In the genomic region with DNA sequence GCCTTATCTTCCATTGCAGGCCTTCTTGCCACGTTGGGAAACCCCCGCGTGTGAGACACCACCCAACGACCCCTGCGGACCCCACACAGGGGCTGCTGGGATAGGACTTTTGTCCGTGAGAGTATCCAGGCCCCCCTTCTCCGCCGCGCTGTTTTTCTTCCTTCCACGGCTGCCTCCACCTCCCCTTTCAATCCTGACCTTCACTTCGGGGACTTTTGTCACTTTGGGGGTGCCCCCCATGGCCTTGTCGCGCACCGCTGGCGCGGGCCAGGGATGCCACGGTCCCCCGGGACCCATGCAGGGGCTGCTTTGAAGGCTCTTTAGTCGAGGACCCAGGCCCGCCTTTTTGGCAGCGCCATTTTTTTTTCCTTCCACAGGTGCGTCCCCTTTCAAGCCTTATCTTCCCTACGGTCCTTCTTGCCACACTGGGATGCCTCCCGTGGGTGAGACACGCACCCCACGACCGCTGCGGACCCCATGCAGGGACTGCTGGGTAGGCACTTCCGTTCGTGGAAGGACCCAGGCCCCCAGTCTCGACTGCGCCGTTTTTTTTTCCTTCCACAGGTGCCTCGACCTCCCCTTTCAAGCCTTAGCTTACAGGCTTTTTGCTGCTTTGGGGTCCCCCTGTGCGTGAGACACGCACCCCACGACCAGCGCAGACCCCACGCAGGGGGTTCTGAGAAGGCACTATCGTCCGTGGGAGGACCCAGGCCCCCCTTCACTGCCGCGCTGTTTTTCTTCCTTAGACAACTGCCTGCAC, we compare ENCODE assay signal across 25 cellular contexts.
DNase-seq lines count a peak whose midpoint lies in the region; ATAC-seq, FAIRE-seq and TF ChIP-seq lines count a peak whose summit lies in the region.
"Had no signal": no experiment of that assay in that cellular context is flagged by ENCODE, and none has a peak within 500 bp of the region (broad histone marks: within the 10 kb centered on the region; RNA-seq: fewer than 3 reads in every experiment).

No MANE protein-coding gene starts in this region.

- TF ChIP-seq POLR2A in right lobe of liver (IDR thresholded peaks at IDR 0.05) (no peak), HepG2 (IDR thresholded peaks at IDR 0.05; ENCODE audit: insufficient read depth in 1 of 2, low read depth in 2 of 2, low read length in 2 of 2) (no peak)

- H3K36me3 ChIP-seq in right lobe of liver (no peaks in the 10 kb centered on the region), HepG2 (replicated peaks in 1 of 2; ENCODE audit: control insufficient read depth in 1 of 2, insufficient read depth in 2 of 2, low read length in 2 of 2) (no peaks in the 10 kb centered on the region)
- H3K36me3 ChIP-seq: MG63, SJSA1, vagina had no signal

- no peak for TF ChIP-seq RAD21 in HepG2 (CRISPR knock-in tag; IDR thresholded peaks at IDR 0.05)

- H3K4me1 Mint-ChIP-seq in activated B cell treated with CpG ODN at 0.5 μM for 24 hours (no peaks in the 10 kb centered on the region), osteocyte (ENCODE audit: unreplicated experiment) (no peaks in the 10 kb centered on the region)
- H3K4me1 Mint-ChIP-seq: activated CD4-positive, alpha-beta T cell treated with anti-CD3 and anti-CD28 coated beads for 36 hours; naive B cell had no signal

- no peak for TF ChIP-seq EP300 in HepG2 (IDR thresholded peaks at IDR 0.05; ENCODE audit: low read depth in 2 of 2, low read length in 2 of 2)
- TF ChIP-seq EP300 in HepG2 (CRISPR knock-in tag; IDR thresholded peaks at IDR 0.05; ENCODE audit: borderline replicate concordance), result no peak

- peaks cover 11% of the 10 kb centered on the region for H3K9me3 Mint-ChIP-seq in activated B cell treated with CpG ODN at 0.5 μM for 24 hours
- peaks cover 44% of the 10 kb centered on the region for H3K9me3 Mint-ChIP-seq in osteocyte (ENCODE audit: unreplicated experiment)

- WGBS in right lobe of liver (ENCODE audit: insufficient coverage, low coverage, low lambda C conversion rate, missing lambda C conversion rate), result 53% methylated on average over 28 of the region's 43 CpGs
- 25% methylated on average over 43 of the region's 43 CpGs for WGBS in HepG2 (ENCODE audit: low lambda C conversion rate)

- no peak overlapping the region for H3K9ac ChIP-seq in HepG2 (ENCODE audit: insufficient read depth, low read depth, low read length)

- intact Hi-C loops in right lobe of liver (cut with DNase I), result no loop called here
- intact Hi-C loops in HepG2 (cut with micrococcal nuclease; ENCODE audit: unreplicated experiment), result no loop called here
- intact Hi-C loops in activated B cell treated with CpG ODN at 0.5 μM for 24 hours (cut with micrococcal nuclease), result no loop called here

- DNase-seq in right lobe of liver (peak in 2 of 3 donors; percentile 7 to 32), HepG2 (ENCODE audit: low spot score) (no peak), activated B cell treated with CpG ODN at 0.5 μM for 24 hours (peak; percentile 12), osteocyte (ENCODE audit: extremely low spot score, unreplicated experiment) (peak; percentile 83), NCI-H1048 (lab: John Stamatoyannopoulos, UW) (no peak)
- DNase-seq in stimulated activated CD4-positive, alpha-beta T cell treated with anti-CD3 and anti-CD28 coated beads, Interleukin-4, amount 100 ng/mL, for 4 hours, result no peak
- DNase-seq: activated CD4-positive, alpha-beta T cell treated with anti-CD3 and anti-CD28 coated beads for 36 hours; activated gamma-delta T cell; DMS 273 treated with DMSO at 0.1 percent for 48 hours; mesendoderm; MG63; naive B cell; NCI-H1436 treated with DMSO at 0.1 percent for 48 hours; NCI-H2227 treated with DMSO at 0.1 percent for 48 hours; OCI-M1; substantia nigra had no signal

- H3K9me3 ChIP-seq in right lobe of liver, result no peaks in the 10 kb centered on the region
- H3K9me3 ChIP-seq in HepG2 (ENCODE audit: low read length), result peaks cover 17% of the 10 kb centered on the region; the same call in 1 of the 2 replicates
- H3K9me3 ChIP-seq: MG63, vagina had no signal

- H3K36me3 Mint-ChIP-seq in activated B cell treated with CpG ODN at 0.5 μM for 24 hours (ENCODE audit: low read depth), result no peaks in the 10 kb centered on the region
- H3K36me3 Mint-ChIP-seq in osteocyte (ENCODE audit: unreplicated experiment), result no peaks in the 10 kb centered on the region

- no peak for TF ChIP-seq CTCF in right lobe of liver (IDR thresholded peaks at IDR 0.05)
- no peak for TF ChIP-seq CTCF in HepG2 (CRISPR knock-in tag; IDR thresholded peaks at IDR 0.05)
- TF ChIP-seq CTCF in activated B cell treated with CpG ODN at 0.5 μM for 24 hours (IDR thresholded peaks at IDR 0.05), result no peak
- TF ChIP-seq CTCF in osteocyte (IDR thresholded peaks at IDR 0.05), result no peak

- no TSS peak for BruUV-seq in HepG2 (replicated peaks; lab: Mats Ljungman, UMichigan)

- no peak overlapping the region for H3K4me3 Mint-ChIP-seq in activated B cell treated with CpG ODN at 0.5 μM for 24 hours
- no peak overlapping the region for H3K4me3 Mint-ChIP-seq in osteocyte (ENCODE audit: unreplicated experiment)
- H3K4me3 Mint-ChIP-seq: activated CD4-positive, alpha-beta T cell treated with anti-CD3 and anti-CD28 coated beads for 36 hours; CD4-positive, alpha-beta T cell; T-helper 1 cell treated with Interleukin-12 subunit alpha and Interleukin-12 subunit beta and Interleukin-4 antibody, amounts not matched to agents 30 μg/mL and 1 μg/mL, for 36 hours had no signal

- H3K79me2 ChIP-seq in HepG2 (ENCODE audit: insufficient read depth, low read length), result no peaks in the 10 kb centered on the region

- no peak overlapping the region for H3K4me2 ChIP-seq in HepG2 (ENCODE audit: low read depth, low read length)

- H3K27me3 Mint-ChIP-seq in activated B cell treated with CpG ODN at 0.5 μM for 24 hours (no peaks in the 10 kb centered on the region), osteocyte (ENCODE audit: unreplicated experiment) (no peaks in the 10 kb centered on the region)
- H3K27me3 Mint-ChIP-seq: activated CD4-positive, alpha-beta T cell treated with anti-CD3 and anti-CD28 coated beads for 36 hours; CD4-positive, alpha-beta T cell; naive B cell had no signal

- no peaks in the 10 kb centered on the region for H3K27me3 ChIP-seq in right lobe of liver
- H3K27me3 ChIP-seq in HepG2 (ENCODE audit: control insufficient read depth in 1 of 2, insufficient read depth in 2 of 2, low read length in 2 of 2), result 0 out of 5 replicates have a peak, but pooled peaks cover 0 to 1% of the 10 kb centered on the region in 2 experiments
- H3K27me3 ChIP-seq: MG63, SJSA1, vagina had no signal

- H3K27ac ChIP-seq in right lobe of liver, result no peak overlapping the region
- H3K27ac ChIP-seq in HepG2 (ENCODE audit: extremely low read length, insufficient read depth, low read length), result no peak overlapping the region
- H3K27ac ChIP-seq: SJSA1, vagina had no signal

- no peak overlapping the region for H3K27ac Mint-ChIP-seq in activated B cell treated with CpG ODN at 0.5 μM for 24 hours
- no peak overlapping the region for H3K27ac Mint-ChIP-seq in osteocyte (ENCODE audit: unreplicated experiment)
- H3K27ac Mint-ChIP-seq: activated CD4-positive, alpha-beta T cell treated with anti-CD3 and anti-CD28 coated beads for 36 hours; CD4-positive, alpha-beta T cell; naive B cell; T-helper 1 cell treated with Interleukin-12 subunit alpha and Interleukin-12 subunit beta and Interleukin-4 antibody, amounts not matched to agents 30 μg/mL and 1 μg/mL, for 36 hours had no signal

- POLR2A ChIA-PET in HepG2 (lab: Yijun Ruan, JAX), result no interaction called here
- POLR2A ChIA-PET in activated B cell treated with CpG ODN at 0.5 μM for 24 hours (lab: Charles Lee), result no interaction called here

- ATAC-seq in right lobe of liver, result no peak
- ATAC-seq in HepG2, result no peak
- no peak for ATAC-seq in activated B cell treated with CpG ODN at 0.5 μM for 24 hours (ENCODE audit: low read depth)
- ATAC-seq in HG03025 (IDR thresholded peaks at IDR 0.05; ENCODE audit: low FRiP score, unreplicated experiment), result no peak
- ATAC-seq: activated CD4-positive, alpha-beta T cell treated with anti-CD3 and anti-CD28 coated beads for 36 hours had no signal

- no peak for FAIRE-seq in HepG2 (lab: Jason Lieb, UNC)
- FAIRE-seq: colon, endometrium, G401.6, H1 had no signal

- in situ Hi-C loops in HepG2 (cut with HindIII; ENCODE audit: extremely low pct_ligation_motif_present, low pct_unique_long_range_greater_than_20kb), result no loop called here

- H4K20me1 ChIP-seq in HepG2 (ENCODE audit: insufficient read depth, low read length), result no peaks in the 10 kb centered on the region

- no peaks in the 10 kb centered on the region for H3K4me1 ChIP-seq in right lobe of liver
- no peaks in the 10 kb centered on the region for H3K4me1 ChIP-seq in HepG2 (ENCODE audit: insufficient read depth, low read length)
- H3K4me1 ChIP-seq: SJSA1, vagina had no signal

- CTCF ChIA-PET in HepG2 (lab: Yijun Ruan, JAX; ENCODE audit: low intra/inter-chr PET ratio, low total read pairs), result no interaction called here
- CTCF ChIA-PET in activated B cell treated with CpG ODN at 0.5 μM for 24 hours (lab: Charles Lee), result no interaction called here

- H3K4me3 ChIP-seq in right lobe of liver (no peak overlapping the region), HepG2 (replicated peaks in 1 of 3; ENCODE audit: insufficient read depth in 1 of 3, low read depth in 2 of 3, low read length in 3 of 3) (no peak overlapping the region)
- H3K4me3 ChIP-seq: MG63, SJSA1, vagina had no signal

- no peak overlapping the region for H2AFZ ChIP-seq in HepG2 (ENCODE audit: low read length)

TF ChIP-seq in HepG2, 621 proteins besides CTCF, POLR2A, EP300 and RAD21:
- TF ChIP-seq HNRNPUL1 (IDR thresholded peaks at IDR 0.05; ENCODE audit: low read depth, low read length), result no peak
- no peak for TF ChIP-seq KDM5B (CRISPR knock-in tag; IDR thresholded peaks at IDR 0.05; ENCODE audit: borderline replicate concordance)
- no peak for TF ChIP-seq AGO1 (IDR thresholded peaks at IDR 0.05; ENCODE audit: low read depth, low read length, poor library complexity, severe bottlenecking)
- no peak for TF ChIP-seq ZMYM2 (CRISPR knock-in tag; IDR thresholded peaks at IDR 0.05)
- TF ChIP-seq, protein P1, sequence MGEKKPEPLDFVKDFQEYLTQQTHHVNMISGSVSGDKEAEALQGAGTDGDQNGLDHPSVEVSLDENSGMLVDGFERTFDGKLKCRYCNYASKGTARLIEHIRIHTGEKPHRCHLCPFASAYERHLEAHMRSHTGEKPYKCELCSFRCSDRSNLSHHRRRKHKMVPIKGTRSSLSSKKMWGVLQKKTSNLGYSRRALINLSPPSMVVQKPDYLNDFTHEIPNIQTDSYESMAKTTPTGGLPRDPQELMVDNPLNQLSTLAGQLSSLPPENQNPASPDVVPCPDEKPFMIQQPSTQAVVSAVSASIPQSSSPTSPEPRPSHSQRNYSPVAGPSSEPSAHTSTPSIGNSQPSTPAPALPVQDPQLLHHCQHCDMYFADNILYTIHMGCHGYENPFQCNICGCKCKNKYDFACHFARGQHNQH (CRISPR knock-in tag; IDR thresholded peaks at IDR 0.05), result no peak
- TF ChIP-seq TEAD2 (CRISPR knock-in tag; IDR thresholded peaks at IDR 0.05), result no peak
- TF ChIP-seq RBM39 (IDR thresholded peaks at IDR 0.05; ENCODE audit: low read depth, low read length, poor library complexity, severe bottlenecking), result no peak
- TF ChIP-seq REXO4 (CRISPR knock-in tag; IDR thresholded peaks at IDR 0.05; ENCODE audit: borderline replicate concordance), result no peak

Comparison
In these comparisons a context has a peak if more than half of its experiments do, and no peak if none do; other contexts are left out.
1. DNase-seq: peak in right lobe of liver (2 of 3), activated B cell treated with CpG ODN at 0.5 μM for 24 hours (single experiment) and osteocyte (single experiment); none in HepG2 (single experiment), NCI-H1048 (single experiment) and stimulated activated CD4-positive, alpha-beta T cell treated with anti-CD3 and anti-CD28 coated beads, Interleukin-4, amount 100 ng/mL, for 4 hours (0 of 2).